In genomic region chrX:40173662-40174593, GRCh38 we compare ENCODE assay signal across 8 cellular contexts.
A peak's percentile ranks its signal among the peaks of the same experiment; 100 is the strongest.
DNase-seq lines count a peak whose midpoint lies in the region; ATAC-seq and TF ChIP-seq lines count a peak whose summit lies in the region.

No MANE protein-coding gene starts in this region.

- peaks cover 31% of the 10 kb centered on the region for H3K27me3 Mint-ChIP-seq in endodermal cell (ENCODE audit: insufficient read depth)

- H3K4me1 ChIP-seq in endodermal cell (ENCODE audit: control insufficient read depth, insufficient read depth, low read length) (no peaks in the 10 kb centered on the region), ovary (ENCODE audit: insufficient read depth) (no peaks in the 10 kb centered on the region)

- H3K27ac Mint-ChIP-seq in endodermal cell: peak overlapping the region; percentile 88

- peak overlapping the region; percentile 74 for H3K4me3 Mint-ChIP-seq in endodermal cell

- H3K9ac ChIP-seq in endodermal cell (ENCODE audit: extremely low read depth, low read length, poor library complexity, severe bottlenecking): no peak overlapping the region

- H3K9me3 ChIP-seq in endodermal cell (ENCODE audit: control insufficient read depth, low read length) (no peaks in the 10 kb centered on the region), ovary (no peaks in the 10 kb centered on the region)

- CTCF ChIA-PET in GM10248 (lab: Yijun Ruan, JAX): no interaction called here

- DNase-seq in GM06990 (ENCODE audit: extremely low read depth, insufficient read length) (peak; percentile 59), NCI-H146 (lab: John Stamatoyannopoulos, UW) (peak; percentile 65), endodermal cell (peak; percentile 78), ovary (peak; percentile 47 to 71 (median 64)), GM10248 (ENCODE audit: extremely low spot score) (no peak)
- peak; percentile 71 to 81 for DNase-seq in activated CD4-positive, alpha-beta T cell treated with anti-CD3 and anti-CD28 coated beads, Interleukin-2, amount 50 U/mL, for 48 hours

- no peak for TF ChIP-seq EP300 in ovary (IDR thresholded peaks at IDR 0.05)

- H3K4me3 ChIP-seq in GM06990 (replicated peaks; ENCODE audit: low read depth, low read length): peak overlapping the region; percentile 65
- H3K4me3 ChIP-seq in endodermal cell (ENCODE audit: low read length): peak overlapping the region; percentile 75
- no peak overlapping the region for H3K4me3 ChIP-seq in ovary

- 30% methylated on average over 39 of the region's 39 CpGs; no CpG with 5 or more reads in 1 of the 2 experiments for WGBS in endodermal cell (ENCODE audit: insufficient coverage in 1 of 2, insufficient read length in 1 of 2), 2 experiments
- WGBS in ovary, 3 donors: 18 to 26% (median 19%) methylated on average over 39 of the region's 39 CpGs

- H3K27ac ChIP-seq in endodermal cell (ENCODE audit: low read depth, low read length) (no peak overlapping the region), ovary (peak overlapping the region in 1 of 2 donors; percentile 89)

- no peaks in the 10 kb centered on the region for H3K36me3 ChIP-seq in GM06990 (ENCODE audit: control insufficient read depth, insufficient read depth, low read length)
- no peaks in the 10 kb centered on the region for H3K36me3 ChIP-seq in endodermal cell (ENCODE audit: control insufficient read depth, insufficient read depth, low read length)
- H3K36me3 ChIP-seq in ovary: no peaks in the 10 kb centered on the region

- H3K27me3 ChIP-seq in GM06990 (replicated peaks; ENCODE audit: control insufficient read depth, insufficient read depth, low read length): no peaks in the 10 kb centered on the region
- H3K27me3 ChIP-seq in endodermal cell (ENCODE audit: control insufficient read depth, insufficient read depth, low read length, poor library complexity, severe bottlenecking): peaks cover 14% of the 10 kb centered on the region
- no peaks in the 10 kb centered on the region for H3K27me3 ChIP-seq in ovary

- H3K9me3 Mint-ChIP-seq in endodermal cell: peaks cover 15% of the 10 kb centered on the region

- peaks cover 30% of the 10 kb centered on the region for H3K4me1 Mint-ChIP-seq in endodermal cell

- TF ChIP-seq CTCF in GM06990 (IDR thresholded peaks at IDR 0.05; ENCODE audit: insufficient read depth, low read length, poor library complexity, severe bottlenecking): peak; percentile 10
- TF ChIP-seq CTCF in endodermal cell (conservative IDR thresholded peaks at IDR 0.05): no peak
- TF ChIP-seq CTCF in ovary (IDR thresholded peaks at IDR 0.05): no peak
- no peak for TF ChIP-seq CTCF in GM10248 (IDR thresholded peaks at IDR 0.05; ENCODE audit: control extremely low read depth, extremely low read depth, low read depth, missing control alignments)

- intact Hi-C loops in ovary (cut with DNase I): loop anchor here in 2 of 4 donors (5.0 kb wide), 2 partner anchors 162 to 357 kb away; no protein-coding TSS in a partner anchor

- TF ChIP-seq POLR2A in ovary (IDR thresholded peaks at IDR 0.05): no peak

- H3K36me3 Mint-ChIP-seq in endodermal cell (ENCODE audit: low read depth): no peaks in the 10 kb centered on the region

- POLR2A ChIA-PET in GM10248 (lab: Yijun Ruan, JAX): no interaction called here

- ATAC-seq in HG02870 (IDR thresholded peaks at IDR 0.05; ENCODE audit: unreplicated experiment): no peak
- ATAC-seq in GM18517 (IDR thresholded peaks at IDR 0.05; ENCODE audit: unreplicated experiment): no peak
